Comparison of ENCODE assay signal across 1 cellular context in genomic region chr5:36664762-36665161, GRCh38.
TF ChIP-seq lines count a peak whose summit lies in the region.

No MANE protein-coding gene starts in this region.

TF ChIP-seq in HCT116, 20 proteins besides CTCF, POLR2A, EP300 and RAD21:
- TF ChIP-seq ZBTB33 (IDR thresholded peaks at IDR 0.05; ENCODE audit: extremely low read depth, insufficient replicate concordance, low read length) (no peak), ATF3 (IDR thresholded peaks at IDR 0.05) (no peak), ZNF274 (IDR thresholded peaks at IDR 0.05; ENCODE audit: low read depth, low read length) (no peak), EZH2 (IDR thresholded peaks at IDR 0.05) (no peak), ELF1 (IDR thresholded peaks at IDR 0.05; ENCODE audit: borderline replicate concordance, low read depth) (no peak), POLR2AphosphoS5 (IDR thresholded peaks at IDR 0.05; ENCODE audit: low read depth, low read length) (peak; percentile 25; the same call in 1 of the 2 replicates), SRF (IDR thresholded peaks at IDR 0.05; ENCODE audit: low read depth) (0 out of 2 replicates have a peak, but pooled peaks have one; percentile 30), YY1 (IDR thresholded peaks at IDR 0.05; ENCODE audit: extremely low read depth, insufficient replicate concordance, low read depth, low read length) (no peak), EGR1 (IDR thresholded peaks at IDR 0.05; ENCODE audit: low read depth) (no peak), REST (IDR thresholded peaks at IDR 0.05; ENCODE audit: low read depth) (no peak), ZFX (IDR thresholded peaks at IDR 0.05) (no peak), FOSL1 (IDR thresholded peaks at IDR 0.05; ENCODE audit: low read depth) (peak; percentile 77), MAX (IDR thresholded peaks at IDR 0.05) (peak; percentile 40; the same call in 1 of the 2 replicates), CBX3 (IDR thresholded peaks at IDR 0.05; ENCODE audit: low read depth) (no peak), SIN3A (IDR thresholded peaks at IDR 0.05; ENCODE audit: low read depth) (0 out of 2 replicates have a peak, but pooled peaks have one; percentile 20), JUND (IDR thresholded peaks at IDR 0.05) (peak; percentile 69), CEBPB (IDR thresholded peaks at IDR 0.05; ENCODE audit: low read depth) (peak; percentile 35; the same call in 1 of the 2 replicates), SP1 (IDR thresholded peaks at IDR 0.05; ENCODE audit: low read depth) (peak; percentile 80), EZH2phosphoT487 (IDR thresholded peaks at IDR 0.05; ENCODE audit: borderline replicate concordance) (no peak), TCF7L2 (IDR thresholded peaks at IDR 0.05; ENCODE audit: borderline replicate concordance, extremely low read depth, insufficient read depth, insufficient read length) (no peak)
